1 cellular context compared by ENCODE assay signal in the genomic region with DNA sequence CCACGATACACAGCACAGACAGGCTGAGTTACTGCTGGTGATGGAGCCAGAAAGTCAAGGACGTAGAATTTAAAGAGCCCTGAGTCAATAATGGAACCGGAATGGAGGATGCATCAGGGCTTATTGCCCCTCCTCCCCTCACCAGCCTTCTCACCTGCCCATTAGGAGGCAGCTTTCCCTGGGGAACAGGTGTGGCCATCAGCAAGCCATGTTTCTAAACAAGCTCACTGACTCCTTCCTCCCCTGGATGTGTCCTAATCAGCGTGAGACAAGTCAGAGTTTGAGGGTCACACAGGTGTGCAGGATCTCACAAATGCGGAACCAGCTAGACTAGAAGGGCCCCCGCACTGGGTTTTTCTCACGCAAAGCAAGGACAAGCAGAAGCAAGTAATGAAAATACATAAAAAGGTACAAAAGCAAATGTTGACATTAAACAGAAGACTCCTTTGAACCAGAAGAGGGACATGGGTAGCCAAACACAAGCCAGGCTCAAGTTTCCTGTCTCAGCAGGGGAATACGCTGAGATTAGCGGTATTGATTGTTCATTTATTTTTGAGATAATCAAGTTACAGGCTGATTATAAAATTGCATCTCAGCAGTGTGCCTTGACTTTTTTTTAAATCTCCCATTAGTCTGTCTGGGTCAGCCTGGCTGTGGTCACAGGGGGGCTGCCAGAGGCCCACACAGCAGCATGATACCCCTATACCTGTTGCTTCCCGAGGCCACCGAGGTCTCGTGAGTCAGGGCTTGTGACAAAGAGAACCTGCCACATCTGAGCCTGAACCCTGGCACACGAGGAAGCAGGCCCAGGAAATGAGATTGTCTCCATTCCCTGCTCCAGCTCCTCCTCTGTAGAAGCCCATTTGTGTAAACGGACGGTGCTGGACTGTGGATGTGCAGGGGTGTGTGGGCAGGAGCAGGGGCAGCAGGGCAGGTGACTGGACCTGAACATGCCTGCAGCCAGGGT.
TF ChIP-seq lines count a peak whose summit lies in the region.

No MANE protein-coding gene starts in this region.

TF ChIP-seq in HEK293, 187 proteins besides CTCF, POLR2A, EP300 and RAD21 (continued from another document):
- TF ChIP-seq PRDM10 (tag by site-specific recombination; IDR thresholded peaks at IDR 0.05) (peak; percentile 69), ZNF624 (tag by site-specific recombination; IDR thresholded peaks at IDR 0.05) (no peak), ZNF660 (tag by site-specific recombination; IDR thresholded peaks at IDR 0.05) (no peak), KLF10 (tag by site-specific recombination; IDR thresholded peaks at IDR 0.05) (no peak), ZNF558 (tag by site-specific recombination; IDR thresholded peaks at IDR 0.05) (no peak), ZNF148 (tag by site-specific recombination; IDR thresholded peaks at IDR 0.05; ENCODE audit: borderline replicate concordance) (no peak), MYNN (tag by site-specific recombination; IDR thresholded peaks at IDR 0.05; ENCODE audit: borderline replicate concordance) (no peak), ZNF26 (tag by site-specific recombination; IDR thresholded peaks at IDR 0.05) (no peak), ZBTB20 (tag by site-specific recombination; IDR thresholded peaks at IDR 0.05) (peak; percentile 33; the same call in 1 of the 2 replicates), ZNF391 (tag by site-specific recombination; IDR thresholded peaks at IDR 0.05; ENCODE audit: borderline replicate concordance, low read depth) (no peak), SCRT2 (tag by site-specific recombination; IDR thresholded peaks at IDR 0.05) (peak; percentile 52; the same call in 1 of the 2 replicates), ZSCAN30 (tag by site-specific recombination; IDR thresholded peaks at IDR 0.05) (no peak), PRDM6 (tag by site-specific recombination; IDR thresholded peaks at IDR 0.05) (peak; percentile 36)
